Comparison of ENCODE assay signal across 9 cellular contexts in genomic region chr3:46959169-46959515, GRCh38. TPM values are rescaled to one million over a fixed set of nuclear protein-coding genes. Genes with fewer than 3 reads are reported as not detected.
DNase-seq lines count a peak whose midpoint lies in the region; ATAC-seq, FAIRE-seq and TF ChIP-seq lines count a peak whose summit lies in the region.
"Had no signal": no experiment of that assay in that cellular context is flagged by ENCODE, and none has a peak within 500 bp of the region (broad histone marks: within the 10 kb centered on the region; RNA-seq: fewer than 3 reads in every experiment).

No MANE protein-coding gene starts in this region.

- H3K27ac ChIP-seq in GM12878 (ENCODE audit: control insufficient read depth, insufficient read depth) (peak overlapping the region; percentile 35), upper lobe of left lung (peak overlapping the region; percentile 29 to 82 (median 74))
- H3K27ac ChIP-seq in naive thymus-derived CD4-positive, alpha-beta T cell (ENCODE audit: low read depth, low read length): peak overlapping the region; percentile 17

- H3K4me1 ChIP-seq in GM12878 (ENCODE audit: control insufficient read depth, insufficient read depth, low read length) (peaks cover 63% of the 10 kb centered on the region), upper lobe of left lung (peaks cover 72 to 83% (median 78%) of the 10 kb centered on the region in 4 donors)
- H3K4me1 ChIP-seq in naive thymus-derived CD4-positive, alpha-beta T cell (ENCODE audit: control insufficient read depth in 2 of 2, insufficient read depth in 2 of 2, low read length in 2 of 2): peaks cover 48 to 79% of the 10 kb centered on the region in 2 donors

- H2AFZ ChIP-seq in GM12878 (ENCODE audit: control insufficient read depth, low read depth, low read length): no peak overlapping the region

- no peak for TF ChIP-seq EP300 in GM12878 (IDR thresholded peaks at IDR 0.05; ENCODE audit: borderline replicate concordance in 1 of 2, control insufficient read depth in 1 of 2, low read depth in 2 of 2, low read length in 2 of 2)
- no peak for TF ChIP-seq EP300 in upper lobe of left lung (IDR thresholded peaks at IDR 0.05)

- no peak overlapping the region for H3K9ac ChIP-seq in GM12878 (ENCODE audit: control insufficient read depth, insufficient read depth, low read length)

- 74% methylated on average over 6 of the region's 6 CpGs for WGBS in GM12878 (ENCODE audit: insufficient coverage, insufficient replicate concordance, low lambda C conversion rate, missing lambda C conversion rate)
- 63 to 75% methylated on average over 2 to 6 of the region's 6 CpGs for WGBS in upper lobe of left lung, 2 donors

- no peaks in the 10 kb centered on the region for H3K27me3 ChIP-seq in GM12878 (replicated peaks in 1 of 2; ENCODE audit: control insufficient read depth in 2 of 2, insufficient read depth in 2 of 2, low read length in 1 of 2)
- no peaks in the 10 kb centered on the region for H3K27me3 ChIP-seq in naive thymus-derived CD4-positive, alpha-beta T cell (ENCODE audit: control insufficient read depth in 2 of 2, insufficient read depth in 2 of 2, low read length in 2 of 2)
- H3K27me3 ChIP-seq in upper lobe of left lung: no peaks in the 10 kb centered on the region

- peak overlapping the region; percentile 22; the same call in 1 of the 2 replicates for H3K4me2 ChIP-seq in GM12878 (ENCODE audit: control insufficient read depth, insufficient read depth)

- in situ Hi-C loops in GM12878 (cut with MboI): no loop called here

- no peak for TF ChIP-seq CTCF in GM12878 (IDR thresholded peaks at IDR 0.05 in 2 of 3, conservative IDR thresholded peaks at IDR 0.05 in 1 of 3; ENCODE audit: control insufficient read depth in 2 of 3, extremely low read depth in 1 of 3, insufficient read depth in 1 of 3, low read depth in 3 of 3, low read length in 3 of 3)
- no peak for TF ChIP-seq CTCF in upper lobe of left lung (IDR thresholded peaks at IDR 0.05)
- TF ChIP-seq CTCF in GM10248 (IDR thresholded peaks at IDR 0.05; ENCODE audit: control extremely low read depth, extremely low read depth, low read depth, missing control alignments): no peak

- intact Hi-C loops in GM12878 (cut with micrococcal nuclease; ENCODE audit: unreplicated experiment): no loop called here
- intact Hi-C loops in naive thymus-derived CD4-positive, alpha-beta T cell (cut with micrococcal nuclease): no loop called here

- H3K27ac Mint-ChIP-seq in naive thymus-derived CD4-positive, alpha-beta T cell: peak overlapping the region; percentile 39 to 89 (median 58)

- DNase-seq in activated naive CD4-positive, alpha-beta T cell treated with Interleukin-2 at 50 U/mL for 16 hours: peak; percentile 63
- no peak for DNase-seq in activated naive CD4-positive, alpha-beta T cell (lab: John Stamatoyannopoulos, UW)
- DNase-seq in GM12878 (ENCODE audit: low read depth, low spot score): no peak
- DNase-seq in naive thymus-derived CD4-positive, alpha-beta T cell: no peak
- peak in 1 of 2 donors; percentile 21 for DNase-seq in upper lobe of left lung
- DNase-seq in GM10248 (ENCODE audit: extremely low spot score): no peak
- no peak for DNase-seq in HCEC 1CT
- DNase-seq: NCI-H526 treated with DMSO at 0.1 percent for 48 hours had no signal

- CTCF ChIA-PET in GM12878 (lab: Yijun Ruan, JAX): interaction anchor here (0.6 to 5.4 kb wide), 10 partner anchors 8 to 37 kb away, joined by 3 to 31 read pairs (median 4); no protein-coding TSS in a partner anchor
- CTCF ChIA-PET in naive thymus-derived CD4-positive, alpha-beta T cell (lab: Charles Lee): interaction anchor here (0.7 to 0.8 kb wide), 2 partner anchors 20 to 73 kb away, joined by 3 read pairs; no protein-coding TSS in a partner anchor
- CTCF ChIA-PET in GM10248 (lab: Yijun Ruan, JAX): interaction anchor here (0.8 to 2.7 kb wide), 11 partner anchors 8 to 50 kb away, joined by 3 to 11 read pairs (median 4); partner anchors contain the start of gene NBEAL2

- H3K4me3 ChIP-seq in GM12878 (no peak overlapping the region), upper lobe of left lung (no peak overlapping the region)
- no peak overlapping the region for H3K4me3 ChIP-seq in naive thymus-derived CD4-positive, alpha-beta T cell (ENCODE audit: low read length)

- H3K4me3 Mint-ChIP-seq in naive thymus-derived CD4-positive, alpha-beta T cell: peak overlapping the region; percentile 4 to 78 (median 46)

- TF ChIP-seq RAD21 in GM12878 (IDR thresholded peaks at IDR 0.05; ENCODE audit: insufficient read depth, low read depth, low read length): no peak

- peaks cover 56 to 94% (median 85%) of the 10 kb centered on the region in 7 donors for H3K4me1 Mint-ChIP-seq in naive thymus-derived CD4-positive, alpha-beta T cell

- no peaks in the 10 kb centered on the region for H3K27me3 Mint-ChIP-seq in naive thymus-derived CD4-positive, alpha-beta T cell

- H4K20me1 ChIP-seq in GM12878 (ENCODE audit: control insufficient read depth, insufficient read depth): peaks cover 2% of the 10 kb centered on the region; the same call in 1 of the 2 replicates

- SMC1A ChIA-PET in GM12878 (lab: Charles Lee; ENCODE audit: uncharacterized antibody, unreplicated experiment): interaction anchor here (0.8 to 17.2 kb wide), 14 partner anchors 7 to 356 kb away, joined by 3 to 298 read pairs (median 6); no protein-coding TSS in a partner anchor

- peaks cover 87% of the 10 kb centered on the region for H3K79me2 ChIP-seq in GM12878 (ENCODE audit: control insufficient read depth, insufficient read depth, low read length)

- peaks cover 8 to 9% of the 10 kb centered on the region in 2 experiments; a peak in 3 of 4 replicates for H3K36me3 ChIP-seq in GM12878 (ENCODE audit: control insufficient read depth in 2 of 2, insufficient read depth in 2 of 2, low read length in 1 of 2)
- H3K36me3 ChIP-seq in naive thymus-derived CD4-positive, alpha-beta T cell (ENCODE audit: control insufficient read depth in 2 of 3, insufficient read depth in 3 of 3, low read length in 3 of 3): no peaks in the 10 kb centered on the region
- H3K36me3 ChIP-seq in upper lobe of left lung: no peaks in the 10 kb centered on the region

- RAD21 ChIA-PET in GM12878 (lab: Charles Lee; ENCODE audit: unreplicated experiment): interaction anchor here (0.9 to 4.9 kb wide), 12 partner anchors 7 to 388 kb away, joined by 3 to 38 read pairs (median 5); partner anchors contain the start of gene NBEAL2

- no peaks in the 10 kb centered on the region for H3K9me3 Mint-ChIP-seq in naive thymus-derived CD4-positive, alpha-beta T cell

- H3K9me3 ChIP-seq in GM12878 (replicated peaks; ENCODE audit: control insufficient read depth, insufficient read depth, low read length) (peaks cover 3% of the 10 kb centered on the region; the same call in 2 of the 3 replicates), upper lobe of left lung (no peaks in the 10 kb centered on the region)
- H3K9me3 ChIP-seq in naive thymus-derived CD4-positive, alpha-beta T cell (ENCODE audit: control insufficient read depth in 2 of 3, low read length in 3 of 3): no peaks in the 10 kb centered on the region

- TF ChIP-seq POLR2A in GM12878 (IDR thresholded peaks at IDR 0.05; ENCODE audit: low read depth, low read length) (no peak), upper lobe of left lung (IDR thresholded peaks at IDR 0.05) (no peak)

- ATAC-seq in GM12878 (peak; percentile 6; the same call in 2 of the 3 replicates), upper lobe of left lung (ENCODE audit: low FRiP score in 2 of 2) (peak in 1 of 2 donors; percentile 23), HG02852 (IDR thresholded peaks at IDR 0.05; ENCODE audit: unreplicated experiment) (no peak)
- peak; percentile 71 for ATAC-seq in naive thymus-derived CD4-positive, alpha-beta T cell

- POLR2A ChIA-PET in GM12878 (lab: Charles Lee): interaction anchor here (0.6 to 3.3 kb wide), 14 partner anchors 9 to 193 kb away, joined by 3 to 21 read pairs (median 6); partner anchors contain the start of genes CCDC12 and NBEAL2
- POLR2A ChIA-PET in naive thymus-derived CD4-positive, alpha-beta T cell (lab: Charles Lee): interaction anchor here (1.9 kb wide), 1 partner anchor 17 kb away, joined by 5 read pairs; the partner anchor contains the start of gene CCDC12
- POLR2A ChIA-PET in GM10248 (lab: Yijun Ruan, JAX): interaction anchor here (0.7 to 0.8 kb wide), 2 partner anchors 10 to 85 kb away, joined by 3 read pairs; no protein-coding TSS in a partner anchor

- FAIRE-seq in GM12878 (lab: Jason Lieb, UNC): no peak

- BruUV-seq in GM12878 (replicated peaks; lab: Mats Ljungman, UMichigan): no TSS peak

- peaks cover 0 to 16% (median 12%) of the 10 kb centered on the region in 5 donors for H3K36me3 Mint-ChIP-seq in naive thymus-derived CD4-positive, alpha-beta T cell

RNA-seq across cellular contexts. Expression of gene CCDC12, which starts 17.4 kb away (rescaled TPM):
- total RNA-seq in GM12878 (2013; cell fraction: nucleolus; rRNA removed): 111 and 121 TPM in 2 replicates
- total RNA-seq in GM12878 (2014; rRNA removed): 46.9 and 53.0 TPM in 2 replicates
- total RNA-seq in GM12878 (2014; rRNA removed; fragmentation: Illumina TruSeq; extraction: Trizol): 67.3 and 72.4 TPM in 2 replicates
- total RNA-seq in GM12878 (2021): 65.8 and 65.9 TPM in 2 replicates
- polyA plus RNA-seq in GM12878 (2011; ENCODE audit: low read depth): 29.4 TPM
- 31.2 and 45.6 TPM in 2 replicates for polyA plus RNA-seq in GM12878 (2011; rRNA removed)
- polyA plus RNA-seq in GM12878 (2011; cell fraction: cytosol; rRNA removed): 52.2 and 68.0 TPM in 2 replicates
- polyA plus RNA-seq in GM12878 (2011; cell fraction: nucleus; rRNA removed): 63.4 and 85.5 TPM in 2 replicates
- 47.7 and 72.7 TPM in 2 replicates for polyA plus RNA-seq in GM12878 (2012)
- polyA plus RNA-seq in GM12878 (2014; fragmentation: Illumina TruSeq; extraction: Trizol): 11.2 and 63.3 TPM in 2 replicates
- polyA plus RNA-seq in GM12878 (2014; fragmentation: Nextera tagmentation; extraction: Ambion mirVana): 10 to 100 TPM in 1 of 2 experiments, 1 to 10 TPM in 1; 9.2 to 22.5 TPM
- polyA plus RNA-seq in GM12878 (2014; rRNA removed): 59.3 and 67.6 TPM in 2 replicates
- polyA plus RNA-seq in GM12878 (2016; fragmentation: Nextera tagmentation; extraction: Ambion mirVana): 10 to 100 TPM; 83.1 to 91.4 TPM
- 69.5 and 77.8 TPM in 2 replicates for polyA minus RNA-seq in GM12878 (2011; rRNA and poly(A)+ RNA removed)
- polyA minus RNA-seq in GM12878 (2011; cell fraction: cytosol; rRNA and poly(A)+ RNA removed): 15.6 and 18.2 TPM in 2 replicates
- 64.3 and 144 TPM in 2 replicates for polyA minus RNA-seq in GM12878 (2011; cell fraction: nucleus; rRNA and poly(A)+ RNA removed)
- 10 to 100 TPM; 51.6 to 61.5 (median 56.9) TPM for total RNA-seq in naive thymus-derived CD4-positive, alpha-beta T cell
- polyA plus RNA-seq in naive thymus-derived CD4-positive, alpha-beta T cell: 100 to 1,000 TPM in 1 of 2 donors, 10 to 100 TPM in 1; 88.2 to 115 TPM
- 10 to 100 TPM; 42.3 to 93.2 (median 69.8) TPM for total RNA-seq in upper lobe of left lung

RNA-seq across cellular contexts. Expression of gene NBEAL2, which starts 20.3 kb away (rescaled TPM):
- total RNA-seq in GM12878 (2013; cell fraction: nucleolus; rRNA removed): 152 and 168 TPM in 2 replicates
- total RNA-seq in GM12878 (2014; rRNA removed): 47.2 and 52.0 TPM in 2 replicates
- total RNA-seq in GM12878 (2014; rRNA removed; fragmentation: Illumina TruSeq; extraction: Trizol): 19.7 and 21.8 TPM in 2 replicates
- 106 and 127 TPM in 2 replicates for total RNA-seq in GM12878 (2021)
- 27.1 TPM for polyA plus RNA-seq in GM12878 (2011; ENCODE audit: low read depth)
- polyA plus RNA-seq in GM12878 (2011; rRNA removed): 17.1 and 29.0 TPM in 2 replicates
- polyA plus RNA-seq in GM12878 (2011; cell fraction: cytosol; rRNA removed): 39.5 and 52.6 TPM in 2 replicates
- polyA plus RNA-seq in GM12878 (2011; cell fraction: nucleus; rRNA removed): 940 and 1,024 TPM in 2 replicates
- 62.9 and 78.4 TPM in 2 replicates for polyA plus RNA-seq in GM12878 (2012)
- polyA plus RNA-seq in GM12878 (2014; fragmentation: Illumina TruSeq; extraction: Trizol): 16.4 and 41.4 TPM in 2 replicates
- polyA plus RNA-seq in GM12878 (2014; fragmentation: Nextera tagmentation; extraction: Ambion mirVana): under 1 TPM; 0.07 to 0.18 TPM
- 96.3 and 110 TPM in 2 replicates for polyA plus RNA-seq in GM12878 (2014; rRNA removed)
- 10 to 100 TPM; 22.5 to 29.7 TPM for polyA plus RNA-seq in GM12878 (2016; fragmentation: Nextera tagmentation; extraction: Ambion mirVana)
- polyA minus RNA-seq in GM12878 (2011; rRNA and poly(A)+ RNA removed): 21.7 and 46.1 TPM in 2 replicates
- 21.8 and 25.3 TPM in 2 replicates for polyA minus RNA-seq in GM12878 (2011; cell fraction: cytosol; rRNA and poly(A)+ RNA removed)
- 95.1 and 139 TPM in 2 replicates for polyA minus RNA-seq in GM12878 (2011; cell fraction: nucleus; rRNA and poly(A)+ RNA removed)
- total RNA-seq in naive thymus-derived CD4-positive, alpha-beta T cell: 100 to 1,000 TPM in 2 of 5 experiments, 10 to 100 TPM in 3; 48.8 to 289 (median 94.0) TPM
- polyA plus RNA-seq in naive thymus-derived CD4-positive, alpha-beta T cell: 1 to 10 TPM; 1.7 to 4.9 TPM
- total RNA-seq in upper lobe of left lung: 100 to 1,000 TPM in 5 of 6 donors, 10 to 100 TPM in 1; 94.7 to 436 (median 163) TPM

Comparison
In these comparisons a context has a peak if more than half of its experiments do, and no peak if none do; other contexts are left out.
1. H3K27ac ChIP-seq: peak in every context shown above with its lines; median percentile 74 in upper lobe of left lung; 35 in GM12878; 17 in naive thymus-derived CD4-positive, alpha-beta T cell.